Comparison of ENCODE assay signal across 19 cellular contexts in the genomic region with DNA sequence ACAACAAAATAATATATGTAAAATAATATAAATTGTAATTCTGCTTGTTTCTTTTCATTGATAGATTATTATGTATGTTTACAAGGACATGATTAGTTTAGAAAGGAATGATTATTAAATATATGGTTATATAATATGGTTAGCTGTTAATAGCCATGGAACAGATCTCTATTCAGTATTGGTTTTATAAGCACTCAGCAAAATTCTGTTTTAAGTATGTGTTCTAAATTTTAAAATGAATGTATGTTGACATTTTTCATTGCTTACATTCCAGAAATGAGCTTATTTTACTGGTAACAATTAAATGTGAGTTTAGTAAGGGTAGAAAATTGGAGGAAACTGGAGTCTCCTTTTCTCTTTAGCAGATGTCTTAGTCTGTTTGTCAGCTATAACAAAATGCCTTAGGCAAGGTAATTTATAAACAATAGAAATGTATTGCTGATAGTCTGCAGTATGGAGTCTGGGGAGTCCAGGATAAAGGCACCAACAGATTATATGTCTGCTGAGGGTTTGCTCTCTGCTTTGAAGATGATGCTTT. TPM values are rescaled to one million over a fixed set of nuclear protein-coding genes. Genes with fewer than 3 reads are reported as not detected.
A peak's percentile ranks its signal among the peaks of the same experiment; 100 is the strongest.
DNase-seq lines count a peak whose midpoint lies in the region; ATAC-seq and TF ChIP-seq lines count a peak whose summit lies in the region.
"Had no signal": no experiment of that assay in that cellular context is flagged by ENCODE, and none has a peak within 500 bp of the region (broad histone marks: within the 10 kb centered on the region; RNA-seq: fewer than 3 reads in every experiment).

No MANE protein-coding gene starts in this region.

- no peak overlapping the region for H2AFZ ChIP-seq in hepatocyte

- H3K36me3 ChIP-seq in SK-N-MC (ENCODE audit: insufficient read depth, low read length) = no peaks in the 10 kb centered on the region
- H3K36me3 ChIP-seq in hepatocyte (replicated peaks; ENCODE audit: insufficient read depth, low read depth) = no peaks in the 10 kb centered on the region
- H3K36me3 ChIP-seq in thyroid gland = no peaks in the 10 kb centered on the region

- no peak for TF ChIP-seq POLR2A in thyroid gland (IDR thresholded peaks at IDR 0.05)

- H3K27ac ChIP-seq in 22Rv1 (peak overlapping the region; percentile 6; the same call in 1 of the 2 replicates), SK-N-MC (peak overlapping the region; percentile 75; the same call in 1 of the 2 replicates), hepatocyte (peak overlapping the region; percentile 85), thyroid gland (no peak overlapping the region)

- TF ChIP-seq CTCF in 22Rv1 (IDR thresholded peaks at IDR 0.05) = no peak
- no peak for TF ChIP-seq CTCF in hepatocyte (IDR thresholded peaks at IDR 0.05; ENCODE audit: poor library complexity)
- no peak for TF ChIP-seq CTCF in thyroid gland (IDR thresholded peaks at IDR 0.05)

- H3K9me3 ChIP-seq in SK-N-MC (ENCODE audit: low read depth, low read length) (no peaks in the 10 kb centered on the region), hepatocyte (ENCODE audit: low read depth) (no peaks in the 10 kb centered on the region), thyroid gland (no peaks in the 10 kb centered on the region)
- H3K9me3 ChIP-seq: tibial nerve had no signal

- H3K27me3 ChIP-seq in hepatocyte (no peaks in the 10 kb centered on the region), thyroid gland (no peaks in the 10 kb centered on the region)
- H3K27me3 ChIP-seq: tibial nerve had no signal

- peaks cover 87% of the 10 kb centered on the region for H4K20me1 ChIP-seq in hepatocyte (ENCODE audit: insufficient read depth, poor library complexity, severe bottlenecking)

- peak overlapping the region; percentile 13 for H3K4me2 ChIP-seq in hepatocyte

- no peak for ATAC-seq in HG03045 (IDR thresholded peaks at IDR 0.05; ENCODE audit: unreplicated experiment)
- ATAC-seq: CD8-positive, alpha-beta T cell; natural killer cell treated with Interleukin-12 subunit alpha and Interleukin-12 subunit beta and Interleukin-15 and Interleukin-18, amount 100 ng/mL, for 72 hours had no signal

- H3K4me3 ChIP-seq in SK-N-MC = no peak overlapping the region
- no peak overlapping the region for H3K4me3 ChIP-seq in hepatocyte
- H3K4me3 ChIP-seq in thyroid gland (replicated peaks in 1 of 3) = no peak overlapping the region
- H3K4me3 ChIP-seq: coronary artery, tibial nerve had no signal

- H3K4me1 ChIP-seq in hepatocyte (ENCODE audit: insufficient read depth) = peaks cover 20% of the 10 kb centered on the region
- peaks cover 34 to 47% of the 10 kb centered on the region in 2 donors for H3K4me1 ChIP-seq in thyroid gland

- DNase-seq in EH (ENCODE audit: low read depth) (peak; percentile 53), SK-N-MC (ENCODE audit: low read depth, low spot score) (no peak), hepatocyte (ENCODE audit: low spot score) (no peak), GM19238 (ENCODE audit: insufficient read length, low spot score) (no peak), thyroid gland (no peak), NCI-H1417 treated with DMSO at 0.1 percent for 48 hours (lab: John Stamatoyannopoulos, UW) (no peak)
- DNase-seq: activated CD4-positive, alpha-beta T cell treated with anti-CD3 and anti-CD28 coated beads for 48 hours; CD8-positive, alpha-beta T cell; HCEC 1CT; mesenchymal stem cell; NCI-H1105 treated with DMSO at 0.1 percent for 48 hours; NCI-H774; SHP77 treated with DMSO at 0.1 percent for 48 hours; stimulated activated naive CD4-positive, alpha-beta T cell had no signal

- peaks cover 96% of the 10 kb centered on the region for H3K79me2 ChIP-seq in hepatocyte

- no peaks in the 10 kb centered on the region for H3K9me2 ChIP-seq in hepatocyte (replicated peaks; ENCODE audit: insufficient read depth)

- no peak overlapping the region for H3K9ac ChIP-seq in SK-N-MC (ENCODE audit: insufficient read length)

- intact Hi-C loops in thyroid gland (cut with DNase I) = no loop called here

RNA-seq across cellular contexts. Expression of a gene that starts 45.4 kb away (rescaled TPM):
- total RNA-seq in hepatocyte = 30.7 and 37.7 TPM in 2 replicates
- polyA plus RNA-seq in hepatocyte = 8.6 and 9.2 TPM in 2 replicates
- 100 to 1,000 TPM in 2 of 4 donors, 10 to 100 TPM in 2; 76.1 to 122 (median 102) TPM for total RNA-seq in thyroid gland

Comparison
In these comparisons a context has a peak if more than half of its experiments do, and no peak if none do; other contexts are left out.
1. H3K27ac ChIP-seq: peak in 22Rv1 (single experiment), SK-N-MC (single experiment) and hepatocyte (single experiment); none in thyroid gland (0 of 3).